19 cellular contexts compared by ENCODE assay signal in the genomic region with DNA sequence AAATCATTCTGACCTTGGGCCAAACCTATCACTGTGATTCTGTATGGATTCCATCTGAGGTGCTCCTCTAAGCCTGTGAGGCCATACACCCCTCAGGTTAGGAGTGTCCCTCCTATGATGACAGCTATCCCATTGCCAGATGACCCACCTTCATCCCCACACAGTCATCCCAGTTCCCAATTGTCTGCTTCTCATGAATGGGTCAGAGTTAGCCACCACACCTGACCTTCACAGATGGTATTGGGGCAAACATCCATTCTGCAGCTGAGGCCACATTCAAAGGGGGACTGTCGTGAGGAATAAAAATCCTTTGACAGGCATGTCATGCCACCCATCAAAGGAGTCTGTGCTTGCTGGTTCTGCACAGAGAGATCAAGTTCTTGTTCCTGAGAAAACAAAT.
"Had no signal": no experiment of that assay in that cellular context is flagged by ENCODE, and none has a peak within 500 bp of the region (broad histone marks: within the 10 kb centered on the region; RNA-seq: fewer than 3 reads in every experiment).

No MANE protein-coding gene starts in this region.

- H3K36me3 Mint-ChIP-seq: memory B cell had no signal

- H3K27me3 ChIP-seq: gastrocnemius medialis, pancreas, stomach, thyroid gland, vagina had no signal

- H3K27ac Mint-ChIP-seq: effector memory CD8-positive, alpha-beta T cell; memory B cell; nephron progenitor cell; stimulated activated effector memory CD8-positive, alpha-beta T cell treated with anti-CD3 and anti-CD28 coated beads, Interleukin-12 subunit alpha, Interleukin-12 subunit beta, amount 100 ng/mL, for 72 hours had no signal

- DNase-seq: cortex of kidney; effector memory CD8-positive, alpha-beta T cell; foreskin fibroblast; gastrocnemius medialis; head of caudate nucleus; naive thymus-derived CD4-positive, alpha-beta T cell; nephron progenitor cell; nucleus accumbens; pancreas; stimulated activated CD4-positive, alpha-beta T cell treated with anti-CD3 and anti-CD28 coated beads, Interleukin-2, amount 100 ng/mL, for 24 hours; stimulated activated CD4-positive, alpha-beta T cell treated with anti-CD3 and anti-CD28 coated beads, Interleukin-4, amount 100 ng/mL, for 24 hours; stimulated activated naive CD4-positive, alpha-beta T cell treated with Interleukin-2 at 50 U/mL for 16 hours; stomach; thyroid gland; trophoblast cell had no signal

- H3K9me3 Mint-ChIP-seq: memory B cell; stimulated activated effector memory CD8-positive, alpha-beta T cell treated with anti-CD3 and anti-CD28 coated beads, Interleukin-12 subunit alpha, Interleukin-12 subunit beta, amount 100 ng/mL, for 72 hours had no signal

- H3K4me3 ChIP-seq: gastrocnemius medialis, lung, pancreas, stomach, thyroid gland, vagina had no signal

- H3K4me1 ChIP-seq: gastrocnemius medialis had no signal

- H3K9me3 ChIP-seq: gastrocnemius medialis, pancreas, stomach, thyroid gland, vagina had no signal

- H3K27ac ChIP-seq: gastrocnemius medialis, pancreas, stomach, thyroid gland, vagina had no signal

- H3K27me3 Mint-ChIP-seq: effector memory CD8-positive, alpha-beta T cell; memory B cell had no signal

- H3K4me1 Mint-ChIP-seq: memory B cell had no signal

- H3K36me3 ChIP-seq: gastrocnemius medialis, pancreas, stomach, thyroid gland, vagina had no signal

- H3K4me3 Mint-ChIP-seq: effector memory CD8-positive, alpha-beta T cell; memory B cell; naive thymus-derived CD4-positive, alpha-beta T cell; nephron progenitor cell; stimulated activated effector memory CD8-positive, alpha-beta T cell treated with anti-CD3 and anti-CD28 coated beads, Interleukin-12 subunit alpha, Interleukin-12 subunit beta, amount 100 ng/mL, for 72 hours had no signal
